ENCODE assay signal across 1 cellular context in the genomic region with DNA sequence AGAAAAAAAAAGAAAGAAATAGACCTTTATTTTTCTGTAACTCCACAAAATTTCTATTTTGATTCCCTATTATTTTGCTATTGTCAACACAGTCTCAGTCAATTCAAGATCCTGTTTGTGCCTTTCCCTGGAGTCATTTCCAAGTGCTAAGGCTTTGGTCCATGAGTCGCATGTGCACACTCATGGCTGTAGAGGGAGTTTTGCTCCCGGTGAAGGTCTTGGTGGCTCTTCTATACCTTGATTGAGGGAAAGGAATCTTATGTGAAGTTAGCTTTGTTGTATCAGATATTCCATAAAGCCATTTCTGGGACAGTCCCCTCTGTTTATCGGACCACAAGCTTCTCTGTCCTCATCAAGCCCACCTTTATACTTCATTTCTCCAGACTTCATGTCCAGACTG.
TF ChIP-seq lines count a peak whose summit lies in the region.

No MANE protein-coding gene starts in this region.

TF ChIP-seq in H1, 55 proteins besides CTCF, POLR2A, EP300 and RAD21:
- TF ChIP-seq CHD1 (IDR thresholded peaks at IDR 0.05; ENCODE audit: low read depth, low read length), result no peak
- no peak for TF ChIP-seq NANOG (IDR thresholded peaks at IDR 0.05; ENCODE audit: insufficient read depth, low read depth, low read length, poor library complexity, severe bottlenecking)
- TF ChIP-seq PHF8 (conservative IDR thresholded peaks at IDR 0.05; ENCODE audit: low read depth, low read length), result no peak
- TF ChIP-seq HDAC6 (IDR thresholded peaks at IDR 0.05; ENCODE audit: low read depth, low read length), result no peak
TF ChIP-seq in H1: peak in this region for 0.
